In the genomic region with DNA sequence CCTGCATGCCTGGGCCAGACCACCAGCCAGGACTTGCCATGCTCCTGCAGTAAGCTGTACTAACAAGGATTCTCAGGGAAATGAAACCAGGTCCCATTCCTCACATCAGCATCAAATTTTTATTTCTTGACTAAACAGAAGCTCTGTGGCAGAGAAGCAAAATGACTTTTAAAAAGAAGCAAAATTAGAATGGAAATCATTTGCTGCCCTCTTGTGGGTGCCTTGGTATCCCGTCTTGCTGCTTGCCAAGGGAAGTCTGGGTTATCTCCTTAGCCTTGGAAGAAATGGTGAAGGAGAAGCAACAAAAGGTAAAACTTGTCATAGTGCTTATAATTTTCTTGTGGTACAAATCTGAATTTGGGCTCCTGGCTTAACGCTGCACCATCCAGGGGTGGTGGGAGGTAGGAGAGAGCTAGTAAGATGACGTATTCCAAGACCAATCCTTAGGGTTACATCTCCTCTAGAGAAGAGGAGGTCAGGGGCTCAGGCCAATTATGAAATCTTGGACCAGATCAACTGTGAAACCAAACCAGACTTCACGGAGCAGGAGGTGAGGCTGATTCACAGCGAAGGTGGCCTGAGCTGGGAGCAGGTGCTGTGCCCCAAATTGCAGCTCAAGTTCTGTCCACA, we compare ENCODE assay signal across 9 cellular contexts.
DNase-seq lines count a peak whose midpoint lies in the region; ATAC-seq, FAIRE-seq and TF ChIP-seq lines count a peak whose summit lies in the region.
"Had no signal": no experiment of that assay in that cellular context is flagged by ENCODE, and none has a peak within 500 bp of the region (broad histone marks: within the 10 kb centered on the region; RNA-seq: fewer than 3 reads in every experiment).

No MANE protein-coding gene starts in this region.

- H3K27ac ChIP-seq in SK-N-MC: no peak overlapping the region
- no peak overlapping the region for H3K27ac ChIP-seq in pancreas
- H3K27ac ChIP-seq: skin epidermis had no signal

- peak; percentile 65 for DNase-seq in G401 (ENCODE audit: low spot score)
- DNase-seq in HPDE6-E6E7 (ENCODE audit: extremely low spot score): peak; percentile 29
- DNase-seq in SK-N-MC (ENCODE audit: low read depth, low spot score): peak; percentile 83
- DNase-seq in inferior parietal cortex (ENCODE audit: extremely low spot score): peak; percentile 66
- DNase-seq in stimulated activated CD4-positive, alpha-beta T cell treated with anti-CD3 and anti-CD28 coated beads, Interleukin-4, amount 100 ng/mL, for 24 hours: no peak
- DNase-seq in pancreas: no peak
- DNase-seq in GM12892 (ENCODE audit: insufficient read length): no peak

- intact Hi-C loops in pancreas (cut with DNase I): no loop called here

- 33% methylated on average over 5 of the region's 5 CpGs for WGBS in pancreas, 2 donors

- ATAC-seq in esophagus mucosa (no peak), pancreas (no peak)

- no peak for TF ChIP-seq CTCF in pancreas (IDR thresholded peaks at IDR 0.05)

- no peaks in the 10 kb centered on the region for H3K9me3 ChIP-seq in SK-N-MC (ENCODE audit: low read depth, low read length)
- no peaks in the 10 kb centered on the region for H3K9me3 ChIP-seq in pancreas

- no peak for TF ChIP-seq POLR2A in GM12892 (IDR thresholded peaks at IDR 0.05; ENCODE audit: low read depth, low read length)

- H3K4me3 ChIP-seq in SK-N-MC (no peak overlapping the region), pancreas (no peak overlapping the region)
- H3K4me3 ChIP-seq: skin epidermis had no signal

- in situ Hi-C loops in G401 (cut with HindIII; ENCODE audit: low sequenced_read_pairs): no loop called here

- no peaks in the 10 kb centered on the region for H3K27me3 ChIP-seq in pancreas

- H3K9ac ChIP-seq in SK-N-MC (ENCODE audit: insufficient read length): no peak overlapping the region

- H3K36me3 ChIP-seq in SK-N-MC (ENCODE audit: insufficient read depth, low read length) (no peaks in the 10 kb centered on the region), pancreas (no peaks in the 10 kb centered on the region)

- H3K4me1 ChIP-seq in pancreas: no peaks in the 10 kb centered on the region

- FAIRE-seq in pancreas (lab: Jason Lieb, UNC): no peak
- no peak for FAIRE-seq in GM12892 (lab: Jason Lieb, UNC)

Comparison
In these comparisons a context has a peak if more than half of its experiments do, and no peak if none do; other contexts are left out.
1. DNase-seq: peak in G401 (single experiment), HPDE6-E6E7 (single experiment), SK-N-MC (single experiment) and inferior parietal cortex (single experiment); none in stimulated activated CD4-positive, alpha-beta T cell treated with anti-CD3 and anti-CD28 coated beads, Interleukin-4, amount 100 ng/mL, for 24 hours (single experiment), pancreas (0 of 6) and GM12892 (single experiment).